Comparison of ENCODE assay signal across 13 cellular contexts in the genomic region with DNA sequence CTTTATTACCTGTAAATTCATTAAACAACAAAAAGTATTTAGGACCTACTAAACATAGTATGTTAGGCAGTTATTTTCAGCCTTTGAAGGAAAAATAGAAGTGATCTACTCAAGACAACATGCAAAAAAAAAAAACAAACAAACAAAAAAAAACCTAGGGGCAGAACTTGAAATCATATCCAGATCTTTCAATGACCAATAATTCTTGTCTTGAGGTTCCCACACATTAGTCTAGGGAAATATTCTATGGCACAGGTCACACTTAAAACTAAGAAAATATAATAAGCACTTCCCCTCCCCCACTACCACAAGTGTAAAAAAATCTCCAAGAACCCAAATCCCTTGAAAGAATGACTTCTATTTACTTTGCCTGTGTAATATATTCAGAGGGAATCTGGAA. TPM values are rescaled to one million over a fixed set of nuclear protein-coding genes. Genes with fewer than 3 reads are reported as not detected.
DNase-seq lines count a peak whose midpoint lies in the region; ATAC-seq and TF ChIP-seq lines count a peak whose summit lies in the region.
"Had no signal": no experiment of that assay in that cellular context is flagged by ENCODE, and none has a peak within 500 bp of the region (broad histone marks: within the 10 kb centered on the region; RNA-seq: fewer than 3 reads in every experiment).

No MANE protein-coding gene starts in this region.

- H4K20me1 ChIP-seq in BLaER1 = peaks cover 48% of the 10 kb centered on the region

- peaks cover 74% of the 10 kb centered on the region for H3K36me3 Mint-ChIP-seq in activated T-helper 17 cell treated with anti-CD3 and anti-CD28 coated beads, Interleukin-2, amount 50 U/mL, for 72 hours (ENCODE audit: low read depth)
- H3K36me3 Mint-ChIP-seq in naive thymus-derived CD4-positive, alpha-beta T cell = peaks cover 0 to 19% (median 4%) of the 10 kb centered on the region in 5 donors

- H3K36me3 ChIP-seq in BLaER1 = peaks cover 9% of the 10 kb centered on the region; the same call in 1 of the 2 replicates
- H3K36me3 ChIP-seq in naive thymus-derived CD4-positive, alpha-beta T cell (ENCODE audit: control insufficient read depth in 2 of 3, insufficient read depth in 3 of 3, low read length in 3 of 3) = peaks cover 0 to 4% (median 0%) of the 10 kb centered on the region in 3 experiments

- ATAC-seq in activated T-helper 17 cell treated with anti-CD3 and anti-CD28 coated beads, Interleukin-2, amount 50 U/mL, for 72 hours (replicated peaks) = no peak
- ATAC-seq in naive thymus-derived CD4-positive, alpha-beta T cell = no peak
- ATAC-seq in GM21423 (IDR thresholded peaks at IDR 0.05; ENCODE audit: unreplicated experiment) = no peak
- no peak for ATAC-seq in GM21528 (IDR thresholded peaks at IDR 0.05; ENCODE audit: low FRiP score, unreplicated experiment)
- ATAC-seq in HG03280 (IDR thresholded peaks at IDR 0.05; ENCODE audit: unreplicated experiment) = no peak
- ATAC-seq: body of pancreas had no signal

- H3K4me3 ChIP-seq in BLaER1 = no peak overlapping the region
- peak overlapping the region; percentile 98 for H3K4me3 ChIP-seq in GM12865 (ENCODE audit: low read depth, low read length)
- no peak overlapping the region for H3K4me3 ChIP-seq in naive thymus-derived CD4-positive, alpha-beta T cell (ENCODE audit: low read length)
- H3K4me3 ChIP-seq: body of pancreas had no signal

- H3K27me3 ChIP-seq in BLaER1 = no peaks in the 10 kb centered on the region
- no peaks in the 10 kb centered on the region for H3K27me3 ChIP-seq in naive thymus-derived CD4-positive, alpha-beta T cell (ENCODE audit: control insufficient read depth in 2 of 2, insufficient read depth in 2 of 2, low read length in 2 of 2)
- H3K27me3 ChIP-seq: body of pancreas had no signal

- H3K9ac ChIP-seq in BLaER1 = no peak overlapping the region

- H3K27ac Mint-ChIP-seq in activated T-helper 17 cell treated with anti-CD3 and anti-CD28 coated beads, Interleukin-2, amount 50 U/mL, for 72 hours = peak overlapping the region; percentile 88
- H3K27ac Mint-ChIP-seq in naive thymus-derived CD4-positive, alpha-beta T cell = peak overlapping the region in 7 of 9 donors; percentile 3 to 98 (median 87)

- peak overlapping the region; percentile 43; the same call in 1 of the 2 replicates for H3K4me2 ChIP-seq in BLaER1

- no peak overlapping the region for H3K27ac ChIP-seq in BLaER1
- H3K27ac ChIP-seq in naive thymus-derived CD4-positive, alpha-beta T cell (ENCODE audit: low read depth, low read length) = no peak overlapping the region

- no peak overlapping the region for H3K4me3 Mint-ChIP-seq in activated T-helper 17 cell treated with anti-CD3 and anti-CD28 coated beads, Interleukin-2, amount 50 U/mL, for 72 hours
- peak overlapping the region in 8 of 10 donors; percentile 47 to 98 (median 74) for H3K4me3 Mint-ChIP-seq in naive thymus-derived CD4-positive, alpha-beta T cell

- CTCF ChIA-PET in naive thymus-derived CD4-positive, alpha-beta T cell (lab: Charles Lee) = interaction anchor here (1.1 to 2.9 kb wide), 2 partner anchors 185 to 187 kb away, joined by 3 to 15 read pairs; no protein-coding TSS in a partner anchor

- H3K9me3 Mint-ChIP-seq in activated T-helper 17 cell treated with anti-CD3 and anti-CD28 coated beads, Interleukin-2, amount 50 U/mL, for 72 hours = no peaks in the 10 kb centered on the region
- peaks cover 0 to 3% (median 0%) of the 10 kb centered on the region in 11 donors for H3K9me3 Mint-ChIP-seq in naive thymus-derived CD4-positive, alpha-beta T cell
- H3K9me3 Mint-ChIP-seq: CD8-positive, alpha-beta memory T cell had no signal

- POLR2A ChIA-PET in naive thymus-derived CD4-positive, alpha-beta T cell (lab: Charles Lee) = interaction anchor here (1.5 to 3.2 kb wide), 4 partner anchors 7 to 187 kb away, joined by 3 to 25 read pairs (median 8); no protein-coding TSS in a partner anchor

- H3K4me1 ChIP-seq in BLaER1 = peaks cover 63% of the 10 kb centered on the region
- H3K4me1 ChIP-seq in naive thymus-derived CD4-positive, alpha-beta T cell (ENCODE audit: control insufficient read depth in 2 of 2, insufficient read depth in 2 of 2, low read length in 2 of 2) = peaks cover 11 to 33% of the 10 kb centered on the region in 2 donors

- peaks cover 37% of the 10 kb centered on the region for H3K4me1 Mint-ChIP-seq in activated T-helper 17 cell treated with anti-CD3 and anti-CD28 coated beads, Interleukin-2, amount 50 U/mL, for 72 hours
- peaks cover 42 to 65% (median 61%) of the 10 kb centered on the region in 7 donors for H3K4me1 Mint-ChIP-seq in naive thymus-derived CD4-positive, alpha-beta T cell

- intact Hi-C loops in naive thymus-derived CD4-positive, alpha-beta T cell (cut with micrococcal nuclease) = loop anchor here in 1 of 2 donors (5.0 to 10.0 kb wide), 3 partner anchors 87 to 514 kb away; partner anchors contain the start of gene SERTAD2

- DNase-seq in GM12865 (ENCODE audit: low read depth) = no peak
- DNase-seq in naive thymus-derived CD4-positive, alpha-beta T cell = no peak
- no peak for DNase-seq in medulla oblongata (ENCODE audit: extremely low spot score)
- DNase-seq: body of pancreas; CD8-positive, alpha-beta memory T cell; IMR-90; NCI-H187 treated with DMSO at 0.1 percent for 48 hours; NK-92 treated with Interleukin-12 subunit alpha and Interleukin-12 subunit beta, amount 100 ng/mL, for 24 hours had no signal

- no peak for TF ChIP-seq CTCF in GM12865 (IDR thresholded peaks at IDR 0.05; ENCODE audit: insufficient read depth, low read depth, low read length, missing control alignments)

- no peaks in the 10 kb centered on the region for H3K9me3 ChIP-seq in BLaER1
- no peaks in the 10 kb centered on the region for H3K9me3 ChIP-seq in naive thymus-derived CD4-positive, alpha-beta T cell (ENCODE audit: control insufficient read depth in 2 of 3, low read length in 3 of 3)
- H3K9me3 ChIP-seq: body of pancreas had no signal

- no peaks in the 10 kb centered on the region for H3K27me3 Mint-ChIP-seq in activated T-helper 17 cell treated with anti-CD3 and anti-CD28 coated beads, Interleukin-2, amount 50 U/mL, for 72 hours
- H3K27me3 Mint-ChIP-seq in naive thymus-derived CD4-positive, alpha-beta T cell = no peaks in the 10 kb centered on the region
- H3K27me3 Mint-ChIP-seq: CD8-positive, alpha-beta memory T cell had no signal

RNA-seq across cellular contexts. Expression of gene PELI1, which starts 3.6 kb away (rescaled TPM):
- total RNA-seq in activated T-helper 17 cell treated with anti-CD3 and anti-CD28 coated beads, Interleukin-2, amount 50 U/mL, for 72 hours = 10 to 100 TPM; 57.4 to 59.7 TPM
- total RNA-seq in naive thymus-derived CD4-positive, alpha-beta T cell = 100 to 1,000 TPM in 2 of 5 experiments, 10 to 100 TPM in 3; 33.4 to 170 (median 57.2) TPM
- polyA plus RNA-seq in naive thymus-derived CD4-positive, alpha-beta T cell = 10 to 100 TPM; 12.3 to 15.2 TPM
